ENCODE assay signal across 8 cellular contexts in the genomic region with DNA sequence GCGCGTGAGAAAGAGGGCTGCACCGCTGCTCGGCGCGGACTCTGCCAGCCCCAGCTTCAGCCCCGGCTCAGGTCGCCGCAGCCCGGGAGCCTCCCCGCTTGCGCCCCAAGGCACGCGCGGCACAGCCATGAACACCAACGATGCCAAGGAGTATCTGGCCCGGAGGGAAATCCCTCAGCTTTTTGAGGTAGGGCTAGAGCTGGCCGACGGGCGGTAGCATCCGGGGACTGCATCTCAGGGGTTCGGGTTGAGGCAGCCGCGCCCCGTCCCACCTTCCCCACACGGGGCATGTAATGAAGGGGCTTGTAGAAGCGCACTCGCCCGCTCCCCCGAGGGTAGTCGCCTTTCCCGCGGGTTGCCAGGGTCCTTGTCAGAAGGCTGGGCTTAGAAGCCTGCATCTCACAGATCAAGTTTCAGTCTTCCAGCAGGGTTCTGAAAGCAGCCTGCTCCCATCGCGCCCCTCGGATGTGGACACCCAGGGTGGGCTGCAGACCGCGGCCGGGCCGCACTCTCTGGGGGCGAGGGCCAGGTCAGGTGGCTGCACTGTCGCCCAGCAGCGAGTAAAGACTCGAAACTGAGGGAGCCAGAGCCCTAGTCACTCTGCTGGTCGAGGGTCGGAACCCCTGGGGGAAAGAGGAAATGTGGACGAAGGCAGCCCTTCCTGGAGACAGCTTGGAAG.
DNase-seq lines count a peak whose midpoint lies in the region; ATAC-seq lines count a peak whose summit lies in the region.

No MANE protein-coding gene starts in this region.

- peaks cover 22% of the 10 kb centered on the region for H3K4me1 Mint-ChIP-seq in T-helper 2 cell treated with Interferon-gamma antibody and Interleukin-4, amounts not matched to agents 5 μg/mL and 100 μg/mL, for 36 hours (ENCODE audit: low read depth)

- DNase-seq in T-helper 2 cell treated with Interferon-gamma antibody and Interleukin-4, amounts not matched to agents 5 μg/mL and 100 μg/mL, for 36 hours (ENCODE audit: low spot score) = no peak
- peak; percentile 28 for DNase-seq in central memory CD4-positive, alpha-beta T cell
- DNase-seq in stimulated activated CD4-positive, alpha-beta T cell treated with anti-CD3 and anti-CD28 coated beads, Interleukin-4, amount 100 ng/mL, for 1 hour = peak; percentile 40

- no peaks in the 10 kb centered on the region for H3K36me3 Mint-ChIP-seq in T-helper 2 cell treated with Interferon-gamma antibody and Interleukin-4, amounts not matched to agents 5 μg/mL and 100 μg/mL, for 36 hours (ENCODE audit: low read depth)

- H3K27me3 Mint-ChIP-seq in T-helper 2 cell treated with Interferon-gamma antibody and Interleukin-4, amounts not matched to agents 5 μg/mL and 100 μg/mL, for 36 hours (ENCODE audit: low read depth) = peaks cover 53% of the 10 kb centered on the region

- ATAC-seq in GM18498 (IDR thresholded peaks at IDR 0.05; ENCODE audit: unreplicated experiment) = peak; percentile 39
- peak; percentile 31 for ATAC-seq in HG03025 (IDR thresholded peaks at IDR 0.05; ENCODE audit: low FRiP score, unreplicated experiment)
- no peak for ATAC-seq in GM21737 (IDR thresholded peaks at IDR 0.05; ENCODE audit: unreplicated experiment)
- ATAC-seq in HG03565 (IDR thresholded peaks at IDR 0.05; ENCODE audit: unreplicated experiment) = no peak

- no peaks in the 10 kb centered on the region for H3K9me3 Mint-ChIP-seq in T-helper 2 cell treated with Interferon-gamma antibody and Interleukin-4, amounts not matched to agents 5 μg/mL and 100 μg/mL, for 36 hours

- H3K27ac Mint-ChIP-seq in T-helper 2 cell treated with Interferon-gamma antibody and Interleukin-4, amounts not matched to agents 5 μg/mL and 100 μg/mL, for 36 hours = no peak overlapping the region

- peaks cover 2% of the 10 kb centered on the region for H3K27me3 ChIP-seq in layer of hippocampus (ENCODE audit: control insufficient read depth, insufficient read depth, low read length)

- H3K4me3 Mint-ChIP-seq in T-helper 2 cell treated with Interferon-gamma antibody and Interleukin-4, amounts not matched to agents 5 μg/mL and 100 μg/mL, for 36 hours = peak overlapping the region; percentile 59

- H3K27ac ChIP-seq in layer of hippocampus (ENCODE audit: low read depth, low read length) = peak overlapping the region; percentile 83

Comparison
In these comparisons a context has a peak if more than half of its experiments do, and no peak if none do; other contexts are left out.
1. ATAC-seq: peak in GM18498 (single experiment) and HG03025 (single experiment); none in GM21737 (single experiment) and HG03565 (single experiment).